12 cellular contexts compared by ENCODE assay signal in genomic region chr1:151013518-151013917, GRCh38.
A peak's percentile ranks its signal among the peaks of the same experiment; 100 is the strongest.
DNase-seq lines count a peak whose midpoint lies in the region; ATAC-seq, FAIRE-seq and TF ChIP-seq lines count a peak whose summit lies in the region.
"Had no signal": no experiment of that assay in that cellular context is flagged by ENCODE, and none has a peak within 500 bp of the region (broad histone marks: within the 10 kb centered on the region; RNA-seq: fewer than 3 reads in every experiment).

No MANE protein-coding gene starts in this region.

- TF ChIP-seq CTCF in D721Med (IDR thresholded peaks at IDR 0.05; ENCODE audit: insufficient read depth, missing control alignments): no peak

- FAIRE-seq in D721Med (lab: Jason Lieb, UNC): no peak
- FAIRE-seq: GM19239 had no signal

- ATAC-seq in HG02981 (IDR thresholded peaks at IDR 0.05; ENCODE audit: unreplicated experiment) (no peak), GM19467 (IDR thresholded peaks at IDR 0.05; ENCODE audit: unreplicated experiment) (no peak)
- ATAC-seq: PC-3 had no signal

- DNase-seq in NCI-H187 treated with DMSO at 0.1 percent for 48 hours (lab: John Stamatoyannopoulos, UW): peak; percentile 84
- peak; percentile 70 for DNase-seq in astrocyte of the hippocampus (ENCODE audit: low read depth, low spot score)
- DNase-seq in left kidney (ENCODE audit: low read depth, low spot score): peak; percentile 81
- peak; percentile 6 for DNase-seq in superior temporal gyrus (ENCODE audit: extremely low spot score)
- DNase-seq in D721Med (ENCODE audit: insufficient read length, low spot score): no peak
- DNase-seq in middle frontal gyrus (ENCODE audit: extremely low spot score, low spot score): no peak
- DNase-seq: activated CD4-positive, CD25-positive, alpha-beta regulatory T cell treated with anti-CD3 and anti-CD28 coated beads, Interleukin-2, amount 50 U/mL, for 72 hours; activated naive CD4-positive, alpha-beta T cell treated with anti-CD3 and anti-CD28 coated beads, Interleukin-2, amount 10 ng/mL, durations not matched to agents 7 days and 5 days; PC-3 had no signal

Comparison
In these comparisons a context has a peak if more than half of its experiments do, and no peak if none do; other contexts are left out.
1. DNase-seq: peak in NCI-H187 treated with DMSO at 0.1 percent for 48 hours (single experiment), astrocyte of the hippocampus (single experiment), left kidney (single experiment) and superior temporal gyrus (single experiment); none in D721Med (single experiment) and middle frontal gyrus (single experiment).